In the genomic region with DNA sequence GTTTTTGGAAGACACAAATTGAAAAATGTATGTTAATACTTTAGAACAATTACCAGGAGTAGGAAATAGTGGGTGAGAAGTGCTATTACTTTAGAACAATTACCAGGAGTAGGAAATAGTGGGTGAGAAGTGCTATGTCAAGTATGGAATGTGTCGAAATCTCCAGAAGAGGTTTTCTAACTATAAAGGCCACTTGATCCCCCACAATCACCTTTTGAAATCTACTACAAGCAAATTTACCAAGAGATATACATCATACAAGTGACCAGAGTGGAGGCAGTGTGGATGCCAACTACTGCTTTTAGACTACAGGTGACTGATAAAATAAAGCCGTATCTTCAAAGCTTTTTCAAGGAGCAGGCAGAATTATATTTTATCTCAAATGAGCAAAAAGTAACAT, we compare ENCODE assay signal across 27 cellular contexts. TPM values are rescaled to one million over a fixed set of nuclear protein-coding genes. Genes with fewer than 3 reads are reported as not detected.
"Had no signal": no experiment of that assay in that cellular context is flagged by ENCODE, and none has a peak within 500 bp of the region (broad histone marks: within the 10 kb centered on the region; RNA-seq: fewer than 3 reads in every experiment).

No MANE protein-coding gene starts in this region.

- H3K27ac ChIP-seq: colonic mucosa, epithelial cell of prostate, gastrocnemius medialis, prostate gland, sigmoid colon, testis, tibial artery had no signal

- H3K4me3 ChIP-seq: colonic mucosa, gastrocnemius medialis, prostate gland, sigmoid colon, testis, tibial artery had no signal

- H3K27me3 ChIP-seq: colonic mucosa, gastrocnemius medialis, sigmoid colon, testis, tibial artery had no signal

- H3K9me3 ChIP-seq: colonic mucosa, gastrocnemius medialis, prostate gland, sigmoid colon, testis, tibial artery had no signal

- H3K9me3 Mint-ChIP-seq: dendritic cell treated with granulocyte-macrophage colony-stimulating factor and Interleukin-4, amounts not matched to agents 40 ng/mL and 50 ng/mL, for 4 days; endodermal cell; nephron progenitor cell; type B pancreatic cell had no signal

- H3K4me3 Mint-ChIP-seq: dendritic cell treated with granulocyte-macrophage colony-stimulating factor and Interleukin-4, amounts not matched to agents 40 ng/mL and 50 ng/mL, for 4 days; endodermal cell; naive thymus-derived CD8-positive, alpha-beta T cell; nephron progenitor cell; stimulated activated effector memory CD8-positive, alpha-beta T cell treated with anti-CD3 and anti-CD28 coated beads, Interleukin-12 subunit alpha, Interleukin-12 subunit beta, amount 100 ng/mL, for 72 hours; type B pancreatic cell had no signal

- ATAC-seq: esophagus mucosa; gastrocnemius medialis; left lobe of liver; naive thymus-derived CD8-positive, alpha-beta T cell; right cardiac atrium; stimulated activated effector memory CD8-positive, alpha-beta T cell treated with anti-CD3 and anti-CD28 coated beads, Interleukin-12 subunit alpha, Interleukin-12 subunit beta, amount 100 ng/mL, for 72 hours had no signal

- H3K36me3 Mint-ChIP-seq: stimulated activated effector memory CD8-positive, alpha-beta T cell treated with anti-CD3 and anti-CD28 coated beads, Interleukin-12 subunit alpha, Interleukin-12 subunit beta, amount 100 ng/mL, for 72 hours had no signal

- H3K4me1 ChIP-seq: colonic mucosa, gastrocnemius medialis, prostate gland, sigmoid colon, testis, tibial artery had no signal

- H3K27me3 Mint-ChIP-seq: dendritic cell treated with granulocyte-macrophage colony-stimulating factor and Interleukin-4, amounts not matched to agents 40 ng/mL and 50 ng/mL, for 4 days; naive thymus-derived CD8-positive, alpha-beta T cell; type B pancreatic cell had no signal

- DNase-seq: colonic mucosa; effector CD8-positive, alpha-beta T cell; endodermal cell; foreskin fibroblast; gastrocnemius medialis; head of caudate nucleus; kidney; mesenchymal stem cell; naive thymus-derived CD8-positive, alpha-beta T cell; nephron progenitor cell; nucleus accumbens; right cardiac atrium; sigmoid colon; stimulated activated CD4-positive, alpha-beta T cell treated with anti-CD3 and anti-CD28 coated beads, Interleukin-2, amount 100 ng/mL, for 24 hours; stimulated activated CD4-positive, alpha-beta T cell treated with anti-CD3 and anti-CD28 coated beads, Interleukin-4, amount 100 ng/mL, for 24 hours; stimulated activated naive CD4-positive, alpha-beta T cell treated with Interleukin-2 at 50 U/mL for 16 hours; substantia nigra; testis; tibial artery had no signal

- H3K36me3 ChIP-seq: colonic mucosa, gastrocnemius medialis, prostate gland, sigmoid colon, tibial artery had no signal

- H3K27ac Mint-ChIP-seq: dendritic cell treated with granulocyte-macrophage colony-stimulating factor and Interleukin-4, amounts not matched to agents 40 ng/mL and 50 ng/mL, for 4 days; endodermal cell; naive thymus-derived CD8-positive, alpha-beta T cell; nephron progenitor cell; stimulated activated effector memory CD8-positive, alpha-beta T cell treated with anti-CD3 and anti-CD28 coated beads, Interleukin-12 subunit alpha, Interleukin-12 subunit beta, amount 100 ng/mL, for 72 hours; type B pancreatic cell had no signal

- H3K4me1 Mint-ChIP-seq: nephron progenitor cell had no signal

RNA-seq across cellular contexts. Expression of gene MAB21L2, which starts 43.1 kb away (rescaled TPM):
- total RNA-seq: endodermal cell; esophagus mucosa; lower leg skin; naive thymus-derived CD8-positive, alpha-beta T cell; testis had no signal
